14 cellular contexts compared by ENCODE assay signal in genomic region chr20:63773571-63774347, GRCh38. TPM values are rescaled to one million over a fixed set of nuclear protein-coding genes. Genes with fewer than 3 reads are reported as not detected.
DNase-seq lines count a peak whose midpoint lies in the region; ATAC-seq, FAIRE-seq and TF ChIP-seq lines count a peak whose summit lies in the region.
"Had no signal": no experiment of that assay in that cellular context is flagged by ENCODE, and none has a peak within 500 bp of the region (broad histone marks: within the 10 kb centered on the region; RNA-seq: fewer than 3 reads in every experiment).

No MANE protein-coding gene starts in this region.

- no peak overlapping the region for H3K14ac ChIP-seq in IMR-90 (replicated peaks; ENCODE audit: low read depth, low read length)

- H3K36me3 Mint-ChIP-seq in Caco-2 (ENCODE audit: insufficient read depth, unreplicated experiment) (no peaks in the 10 kb centered on the region), CD14-positive monocyte (no peaks in the 10 kb centered on the region)
- H3K36me3 Mint-ChIP-seq: CD4-positive, alpha-beta memory T cell had no signal

- no peak overlapping the region for H4K5ac ChIP-seq in IMR-90 (ENCODE audit: low read depth, low read length)

- no peak for ATAC-seq in A549
- ATAC-seq in IMR-90 (ENCODE audit: low read depth) = no peak
- no peak for ATAC-seq in HG03521 (IDR thresholded peaks at IDR 0.05; ENCODE audit: unreplicated experiment)

- H3K27ac ChIP-seq in A549 = no peak overlapping the region
- H3K27ac ChIP-seq in IMR-90 (ENCODE audit: insufficient read depth, low read length) = no peak overlapping the region
- H3K27ac ChIP-seq in osteoblast (ENCODE audit: low read depth, low read length) = no peak overlapping the region
- H3K27ac ChIP-seq: SJCRH30 had no signal

- H4K20me1 ChIP-seq in IMR-90 (ENCODE audit: insufficient read depth, low read length) (peaks cover 19% of the 10 kb centered on the region), osteoblast (ENCODE audit: insufficient read depth, low read length) (no peaks in the 10 kb centered on the region)

- H3K4me3 ChIP-seq in A549 = no peak overlapping the region
- H3K4me3 ChIP-seq in IMR-90 (ENCODE audit: insufficient read depth, low read depth, low read length) = no peak overlapping the region
- H3K4me3 ChIP-seq in osteoblast (ENCODE audit: insufficient read depth, low read length) = no peak overlapping the region
- no peak overlapping the region for H3K4me3 ChIP-seq in Caco-2 (ENCODE audit: low read depth, low read length)
- H3K4me3 ChIP-seq: SJCRH30 had no signal

- POLR2A ChIA-PET in A549 (lab: Yijun Ruan, JAX) = no interaction called here
- POLR2A ChIA-PET in IMR-90 (lab: Charles Lee; ENCODE audit: unreplicated experiment) = no interaction called here
- POLR2A ChIA-PET in Caco-2 (lab: Charles Lee) = no interaction called here

- in situ Hi-C loops in IMR-90 (cut with MboI; ENCODE audit: low sequenced_read_pairs) = no loop called here

- H3K4me1 Mint-ChIP-seq in Caco-2 (ENCODE audit: low read depth, unreplicated experiment) (no peaks in the 10 kb centered on the region), CD14-positive monocyte (peaks cover 5% of the 10 kb centered on the region)

- 0 out of 2 replicates have a peak overlapping the region, but pooled peaks have one; percentile 26 for H4K91ac ChIP-seq in IMR-90 (ENCODE audit: insufficient read depth, low read depth, low read length)

- H2BK5ac ChIP-seq in IMR-90 (ENCODE audit: low read depth, low read length, poor library complexity, severe bottlenecking) = no peak overlapping the region

- TF ChIP-seq EP300 in A549 (IDR thresholded peaks at IDR 0.05) = no peak

- no peaks in the 10 kb centered on the region for H3K27me3 Mint-ChIP-seq in Caco-2 (ENCODE audit: insufficient read depth, unreplicated experiment)
- peaks cover 11 to 23% (median 12%) of the 10 kb centered on the region in 3 donors for H3K27me3 Mint-ChIP-seq in CD14-positive monocyte (ENCODE audit: low read depth in 3 of 3)

- H3K4me2 ChIP-seq in A549 (no peak overlapping the region), IMR-90 (ENCODE audit: low read depth, low read length) (no peak overlapping the region), osteoblast (ENCODE audit: insufficient read depth, low read length) (peak overlapping the region; percentile 39)

- WGBS in A549 (ENCODE audit: missing lambda C conversion rate) = 86% methylated on average over 33 of the region's 36 CpGs
- 77% methylated on average over 13 of the region's 36 CpGs; no CpG with 5 or more reads in 1 of the 2 experiments for WGBS in IMR-90 (ENCODE audit: extremely low coverage in 2 of 2, insufficient read length in 1 of 2), 2 experiments

- H4K8ac ChIP-seq in IMR-90 (ENCODE audit: low read depth in 2 of 2, low read length in 2 of 2) = 0 out of 4 replicates have a peak overlapping the region, but pooled peaks of 1 of the 2 experiments have one; percentile 13

- H3K9me3 Mint-ChIP-seq in Caco-2 (ENCODE audit: unreplicated experiment) = no peaks in the 10 kb centered on the region
- H3K9me3 Mint-ChIP-seq in CD14-positive monocyte = peaks cover 0 to 2% (median 0%) of the 10 kb centered on the region in 7 donors
- H3K9me3 Mint-ChIP-seq: CD4-positive, alpha-beta memory T cell; H9 had no signal

- no peak overlapping the region for H3K27ac Mint-ChIP-seq in Caco-2 (ENCODE audit: unreplicated experiment)
- H3K27ac Mint-ChIP-seq in CD14-positive monocyte = no peak overlapping the region
- H3K27ac Mint-ChIP-seq: CD4-positive, alpha-beta memory T cell had no signal

- H3K4me1 ChIP-seq in A549 (peaks cover 10% of the 10 kb centered on the region), IMR-90 (ENCODE audit: control insufficient read depth, insufficient read depth, low read length) (peaks cover 8% of the 10 kb centered on the region), osteoblast (ENCODE audit: insufficient read depth, low read length) (no peaks in the 10 kb centered on the region), Caco-2 (no peaks in the 10 kb centered on the region)
- H3K4me1 ChIP-seq: SJCRH30 had no signal

- H2AK5ac ChIP-seq in IMR-90 (ENCODE audit: low read depth, low read length) = 0 out of 2 replicates have a peak overlapping the region, but pooled peaks have one; percentile 18

- H3K79me1 ChIP-seq in IMR-90 (ENCODE audit: low read depth in 1 of 2, low read length in 2 of 2) = peaks cover 16 to 63% of the 10 kb centered on the region in 2 experiments

- CTCF ChIA-PET in A549 (lab: Yijun Ruan, JAX) (interaction anchor here (1.1 to 2.9 kb wide), 4 partner anchors 10 to 23 kb away, joined by 3 to 43 read pairs (median 3); no protein-coding TSS in a partner anchor), IMR-90 (lab: Yijun Ruan, JAX) (interaction anchor here (0.7 kb wide), 1 partner anchor 33 kb away, joined by 6 read pairs; no protein-coding TSS in a partner anchor), Caco-2 (lab: Charles Lee) (no interaction called here)

- FAIRE-seq in A549 (lab: Jason Lieb, UNC) = no peak
- FAIRE-seq: A204.1 had no signal

- H2AFZ ChIP-seq in IMR-90 (replicated peaks; ENCODE audit: low read length, poor library complexity) = no peak overlapping the region
- no peak overlapping the region for H2AFZ ChIP-seq in osteoblast (ENCODE audit: low read length)

- H3K56ac ChIP-seq in IMR-90 (ENCODE audit: extremely low read depth, insufficient read depth, low read length) = no peak overlapping the region; the same call in 1 of the 2 replicates

- no peak overlapping the region for H3K18ac ChIP-seq in IMR-90 (ENCODE audit: low read depth, low read length)

- H3K23ac ChIP-seq in IMR-90 (ENCODE audit: low read depth, low read length) = 0 out of 2 replicates have a peak overlapping the region, but pooled peaks have one; percentile 21

- no peak overlapping the region for H2BK15ac ChIP-seq in IMR-90 (ENCODE audit: low read depth, low read length)

- H3K9me3 ChIP-seq in A549 (no peaks in the 10 kb centered on the region), IMR-90 (ENCODE audit: control insufficient read depth, insufficient read depth, low read length) (no peaks in the 10 kb centered on the region), osteoblast (ENCODE audit: low read depth, low read length) (no peaks in the 10 kb centered on the region), Caco-2 (no peaks in the 10 kb centered on the region)
- H3K9me3 ChIP-seq: SJCRH30 had no signal

- no peaks in the 10 kb centered on the region for H3K79me2 ChIP-seq in osteoblast (ENCODE audit: insufficient read depth, low read length)

- intact Hi-C loops in IMR-90 (cut with micrococcal nuclease) = no loop called here
- intact Hi-C loops in Caco-2 (cut with micrococcal nuclease; ENCODE audit: unreplicated experiment) = no loop called here
- intact Hi-C loops in CD14-positive monocyte (cut with micrococcal nuclease) = no loop called here

- H3K4me3 Mint-ChIP-seq in Caco-2 (ENCODE audit: unreplicated experiment) (no peak overlapping the region), CD14-positive monocyte (no peak overlapping the region)
- H3K4me3 Mint-ChIP-seq: CD4-positive, alpha-beta memory T cell had no signal

- no peak overlapping the region for H2BK20ac ChIP-seq in IMR-90 (ENCODE audit: low read depth, low read length)

- no peak overlapping the region for H3K9ac ChIP-seq in IMR-90 (ENCODE audit: low read depth, low read length)

- no peak overlapping the region for H2BK120ac ChIP-seq in IMR-90 (ENCODE audit: low read depth, low read length)

- dilution Hi-C loops in IMR-90 (cut with HindIII; ENCODE audit: low sequenced_read_pairs, unreplicated experiment) = no loop called here

- TF ChIP-seq POLR2A in A549 (IDR thresholded peaks at IDR 0.05; ENCODE audit: low read length) (no peak), IMR-90 (IDR thresholded peaks at IDR 0.05; ENCODE audit: low read depth, low read length) (no peak)

- TF ChIP-seq RAD21 in A549 (conservative IDR thresholded peaks at IDR 0.05 in 1 of 2, IDR thresholded peaks at IDR 0.05 in 1 of 2) = no peak
- no peak for TF ChIP-seq RAD21 in IMR-90 (IDR thresholded peaks at IDR 0.05; ENCODE audit: low read length)

- H3K4ac ChIP-seq in IMR-90 (ENCODE audit: low read depth, low read length) = no peak overlapping the region

- no peaks in the 10 kb centered on the region; the same call in 1 of the 2 replicates for H3K9me1 ChIP-seq in IMR-90 (ENCODE audit: insufficient read depth, low read length)

- H3K36me3 ChIP-seq in IMR-90 (ENCODE audit: control insufficient read depth, insufficient read depth, low read length) = peaks cover 14% of the 10 kb centered on the region; the same call in 1 of the 2 replicates
- H3K36me3 ChIP-seq in osteoblast (ENCODE audit: insufficient read depth, low read length) = no peaks in the 10 kb centered on the region
- no peaks in the 10 kb centered on the region for H3K36me3 ChIP-seq in Caco-2 (ENCODE audit: control insufficient read depth, insufficient read depth, low read length)
- H3K36me3 ChIP-seq: SJCRH30 had no signal

- no peak for TF ChIP-seq CTCF in A549 (IDR thresholded peaks at IDR 0.05)
- no peak for TF ChIP-seq CTCF in IMR-90 (conservative IDR thresholded peaks at IDR 0.05; ENCODE audit: low read depth, low read length)
- no peak for TF ChIP-seq CTCF in osteoblast (IDR thresholded peaks at IDR 0.05; ENCODE audit: extremely low read depth, low read depth, low read length)
- TF ChIP-seq CTCF in Caco-2 (IDR thresholded peaks at IDR 0.05; ENCODE audit: insufficient read depth in 1 of 2, low read depth in 1 of 2, low read length in 1 of 2, severe bottlenecking in 1 of 2, unreplicated experiment in 1 of 2) = no peak
- no peak for TF ChIP-seq CTCF in CD14-positive monocyte (IDR thresholded peaks at IDR 0.05)

- DNase-seq in A549 (ENCODE audit: low read depth in 1 of 2, low spot score in 1 of 2) = no peak
- no peak for DNase-seq in IMR-90
- peak; percentile 49 for DNase-seq in cerebellum (ENCODE audit: low spot score)
- DNase-seq in osteoblast (ENCODE audit: insufficient read length, low spot score, missing footprints) = peak; percentile 76
- DNase-seq in Caco-2 = no peak
- DNase-seq in CD14-positive monocyte (ENCODE audit: low spot score) = no peak
- DNase-seq in T-helper 1 cell = no peak
- DNase-seq: CD4-positive, alpha-beta memory T cell; NCI-H1417; NCI-H2029; SJCRH30 had no signal

- BruUV-seq in IMR-90 (replicated peaks; lab: Mats Ljungman, UMichigan) (no TSS peak), Caco-2 (replicated peaks; lab: Mats Ljungman, UMichigan) (no TSS peak)

- H3K27me3 ChIP-seq in IMR-90 (ENCODE audit: control insufficient read depth, insufficient read depth, low read length) (no peaks in the 10 kb centered on the region), osteoblast (ENCODE audit: insufficient read depth, low read length) (peaks cover 4% of the 10 kb centered on the region), Caco-2 (replicated peaks; ENCODE audit: control insufficient read depth, insufficient read depth, low read length) (no peaks in the 10 kb centered on the region)
- H3K27me3 ChIP-seq: SJCRH30 had no signal

- no peak overlapping the region for H2AK9ac ChIP-seq in IMR-90 (replicated peaks; ENCODE audit: low read depth, low read length, poor library complexity)

RNA-seq across cellular contexts. Expression of gene SLC2A4RG, which starts 34.2 kb away (rescaled TPM):
- 22.5 and 28.1 TPM in 2 replicates for polyA plus RNA-seq in A549 (2011; rRNA removed)
- 75.6 and 107 TPM in 2 replicates for polyA plus RNA-seq in A549 (2012; cell fraction: cytosol; rRNA removed)
- polyA plus RNA-seq in A549 (2012; cell fraction: nucleus; rRNA removed) = 267 and 298 TPM in 2 replicates
- 59.6 to 64.7 TPM (median 64.6 TPM) in 3 replicates for polyA plus RNA-seq in A549 (2017; fragmentation: RNase III; extraction: RNeasy Plus Mini Kit Qiagen cat#74134 plus additional on column Dnase treatment)
- 5.8 and 14.9 TPM in 2 replicates for polyA minus RNA-seq in A549 (2011; rRNA and poly(A)+ RNA removed)
- 5.0 and 8.1 TPM in 2 replicates for total RNA-seq in IMR-90 (2012; rRNA removed)
- 50.3 and 71.4 TPM in 2 replicates for polyA plus RNA-seq in IMR-90 (2012; rRNA removed)
- polyA plus RNA-seq in IMR-90 (2012; cell fraction: cytosol; rRNA removed) = 56.6 and 65.4 TPM in 2 replicates
- 199 and 567 TPM in 2 replicates for polyA plus RNA-seq in IMR-90 (2012; cell fraction: nucleus; rRNA removed; ENCODE audit: low replicate concordance)
- 6.6 TPM for total RNA-seq in cerebellum
- total RNA-seq in osteoblast = 27.5 and 29.5 TPM in 2 replicates
- total RNA-seq in Caco-2 (2022) = 211 and 234 TPM in 2 replicates
- 1 to 10 TPM in 1 of 2 donors, under 1 TPM in 1; 0.46 to 1.5 TPM for polyA plus RNA-seq in CD14-positive monocyte

RNA-seq across cellular contexts. Expression of gene LIME1, which starts 37.3 kb away (rescaled TPM):
- polyA plus RNA-seq in A549 (2011; rRNA removed) (2.5 and 2.8 TPM in 2 replicates), A549 (2017; fragmentation: RNase III; extraction: RNeasy Plus Mini Kit Qiagen cat#74134 plus additional on column Dnase treatment) (5.9 to 7.2 TPM (median 6.5 TPM) in 3 replicates), IMR-90 (2012; rRNA removed) (7.8 and 11.9 TPM in 2 replicates), CD14-positive monocyte (under 1 TPM; 0.39 to 0.62 TPM)
- 9.6 and 17.7 TPM in 2 replicates for polyA plus RNA-seq in A549 (2012; cell fraction: cytosol; rRNA removed)
- polyA plus RNA-seq in A549 (2012; cell fraction: nucleus; rRNA removed) = 114 and 216 TPM in 2 replicates
- 0.45 and 0.88 TPM in 2 replicates for polyA minus RNA-seq in A549 (2011; rRNA and poly(A)+ RNA removed)
- total RNA-seq in IMR-90 (2012; rRNA removed) (0.28 and 0.36 TPM in 2 replicates), cerebellum (9.3 TPM), osteoblast (1.8 and 2.9 TPM in 2 replicates), Caco-2 (2022) (18.8 and 23.5 TPM in 2 replicates)
- 3.9 and 6.3 TPM in 2 replicates for polyA plus RNA-seq in IMR-90 (2012; cell fraction: cytosol; rRNA removed)
- polyA plus RNA-seq in IMR-90 (2012; cell fraction: nucleus; rRNA removed; ENCODE audit: low replicate concordance) = 79.5 and 363 TPM in 2 replicates

RNA-seq across cellular contexts. Expression of gene ZBTB46, which starts 57.3 kb away (rescaled TPM):
- polyA plus RNA-seq in A549 (2011; rRNA removed) (0.17 and 0.26 TPM in 2 replicates), A549 (2017; fragmentation: RNase III; extraction: RNeasy Plus Mini Kit Qiagen cat#74134 plus additional on column Dnase treatment) (0.32 to 0.43 TPM (median 0.42 TPM) in 3 replicates), IMR-90 (2012; rRNA removed) (4.2 and 4.3 TPM in 2 replicates), CD14-positive monocyte (under 1 TPM; 0.07 to 0.37 TPM)
- 0.32 and 0.76 TPM in 2 replicates for polyA plus RNA-seq in A549 (2012; cell fraction: cytosol; rRNA removed)
- polyA plus RNA-seq in A549 (2012; cell fraction: nucleus; rRNA removed) = 1.2 and 1.3 TPM in 2 replicates
- 2.6 and 2.8 TPM in 2 replicates for polyA minus RNA-seq in A549 (2011; rRNA and poly(A)+ RNA removed)
- total RNA-seq in IMR-90 (2012; rRNA removed) (14.9 and 15.3 TPM in 2 replicates), cerebellum (20.3 TPM), osteoblast (under 0.01 and 0.36 TPM in 2 replicates), Caco-2 (2022) (9.1 and 9.5 TPM in 2 replicates)
- 2.4 and 4.8 TPM in 2 replicates for polyA plus RNA-seq in IMR-90 (2012; cell fraction: cytosol; rRNA removed)
- 10.3 and 18.2 TPM in 2 replicates for polyA plus RNA-seq in IMR-90 (2012; cell fraction: nucleus; rRNA removed; ENCODE audit: low replicate concordance)

Comparison
In these comparisons a context has a peak if more than half of its experiments do, and no peak if none do; other contexts are left out.
1. DNase-seq: peak in cerebellum (single experiment) and osteoblast (single experiment); none in A549 (0 of 2), IMR-90 (single experiment), Caco-2 (0 of 2), CD14-positive monocyte (single experiment) and T-helper 1 cell (0 of 5).